Comparison of ENCODE assay signal across 8 cellular contexts in the genomic region with DNA sequence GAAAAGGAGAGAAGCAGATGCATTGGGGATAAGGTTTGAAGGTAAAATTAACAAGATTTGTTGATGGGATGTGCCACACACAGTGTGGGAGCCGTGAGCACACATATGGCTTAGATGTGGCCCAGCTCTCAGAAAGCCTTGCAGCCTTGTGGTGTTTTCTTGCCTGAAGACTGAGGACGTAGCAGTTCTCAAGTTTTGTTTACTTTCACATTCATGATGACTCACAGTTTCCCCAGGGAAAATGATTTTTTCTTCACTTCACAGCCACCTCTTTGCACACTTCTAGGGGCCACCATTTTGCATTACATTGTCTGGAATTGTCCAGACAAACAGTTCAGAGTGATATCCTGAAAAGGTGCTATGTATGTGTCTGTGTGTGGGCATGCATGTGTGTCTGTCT.
DNase-seq lines count a peak whose midpoint lies in the region; ATAC-seq and TF ChIP-seq lines count a peak whose summit lies in the region.

No MANE protein-coding gene starts in this region.

- no peak overlapping the region for H3K4me3 ChIP-seq in AG10803 (ENCODE audit: low read length)
- H3K4me3 ChIP-seq in brain microvascular endothelial cell (ENCODE audit: low read depth, low read length) = no peak overlapping the region
- no peak overlapping the region for H3K4me3 ChIP-seq in upper lobe of right lung
- no peak overlapping the region for H3K4me3 ChIP-seq in esophagus squamous epithelium

- no peak for TF ChIP-seq POLR2A in esophagus squamous epithelium (IDR thresholded peaks at IDR 0.05)

- intact Hi-C loops in upper lobe of right lung (cut with DNase I) = no loop called here
- intact Hi-C loops in esophagus squamous epithelium (cut with DNase I) = no loop called here

- DNase-seq in AG10803 (ENCODE audit: low read depth) (peak; percentile 75), brain microvascular endothelial cell (peak; percentile 89), upper lobe of right lung (no peak), esophagus squamous epithelium (lab: John Stamatoyannopoulos, UW) (no peak), NCI-H510A (lab: John Stamatoyannopoulos, UW) (no peak)
- DNase-seq in activated CD4-positive, alpha-beta T cell treated with anti-CD3 and anti-CD28 coated beads, Interleukin-2, amount 50 U/mL, for 4 hours = no peak

- H3K27me3 ChIP-seq in brain microvascular endothelial cell (replicated peaks) (no peaks in the 10 kb centered on the region), upper lobe of right lung (no peaks in the 10 kb centered on the region), esophagus squamous epithelium (no peaks in the 10 kb centered on the region)

- no peaks in the 10 kb centered on the region for H3K36me3 ChIP-seq in brain microvascular endothelial cell (replicated peaks)
- H3K36me3 ChIP-seq in upper lobe of right lung = no peaks in the 10 kb centered on the region
- H3K36me3 ChIP-seq in esophagus squamous epithelium = no peaks in the 10 kb centered on the region

- in situ Hi-C loops in brain microvascular endothelial cell (cut with HindIII; ENCODE audit: low pct_ligation_motif_present, low sequenced_read_pairs) = no loop called here

- peak; percentile 92 for ATAC-seq in GM19467 (IDR thresholded peaks at IDR 0.05; ENCODE audit: unreplicated experiment)
- ATAC-seq in HG03520 (IDR thresholded peaks at IDR 0.05; ENCODE audit: unreplicated experiment) = peak; percentile 89
- ATAC-seq in upper lobe of right lung = peak; percentile 68

- H3K9me3 ChIP-seq in upper lobe of right lung (no peaks in the 10 kb centered on the region), esophagus squamous epithelium (no peaks in the 10 kb centered on the region)

- 9 to 17% methylated on average over 2 of the region's 2 CpGs for WGBS in esophagus squamous epithelium, 2 donors

- H3K27ac ChIP-seq in brain microvascular endothelial cell (peak overlapping the region; percentile 54), upper lobe of right lung (no peak overlapping the region), esophagus squamous epithelium (no peak overlapping the region)

- H3K4me1 ChIP-seq in upper lobe of right lung (peaks cover 8% of the 10 kb centered on the region), esophagus squamous epithelium (no peaks in the 10 kb centered on the region)

- no peak for TF ChIP-seq CTCF in AG10803 (conservative IDR thresholded peaks at IDR 0.05; ENCODE audit: low read length)
- TF ChIP-seq CTCF in brain microvascular endothelial cell (IDR thresholded peaks at IDR 0.05; ENCODE audit: low read depth, low read length, missing control alignments) = no peak
- TF ChIP-seq CTCF in upper lobe of right lung (IDR thresholded peaks at IDR 0.05) = no peak
- TF ChIP-seq CTCF in esophagus squamous epithelium (IDR thresholded peaks at IDR 0.05) = no peak

Comparison
In these comparisons a context has a peak if more than half of its experiments do, and no peak if none do; other contexts are left out.
1. DNase-seq: peak in AG10803 (single experiment) and brain microvascular endothelial cell (single experiment); none in upper lobe of right lung (single experiment), esophagus squamous epithelium (single experiment), NCI-H510A (single experiment) and activated CD4-positive, alpha-beta T cell treated with anti-CD3 and anti-CD28 coated beads, Interleukin-2, amount 50 U/mL, for 4 hours (0 of 2).
2. Peak in every context shown above with its lines, with median percentiles within 50 percentile points of each other: ATAC-seq.